ENCODE assay signal across 15 cellular contexts in genomic region chr15:99669250-99669649, GRCh38.
"Had no signal": no experiment of that assay in that cellular context is flagged by ENCODE, and none has a peak within 500 bp of the region (broad histone marks: within the 10 kb centered on the region; RNA-seq: fewer than 3 reads in every experiment).

No MANE protein-coding gene starts in this region.

- H3K9me3 ChIP-seq: mucosa of descending colon, vagina had no signal

- H3K4me1 ChIP-seq: vagina had no signal

- H3K27me3 Mint-ChIP-seq: activated naive CD8-positive, alpha-beta T cell treated with anti-CD3 and anti-CD28 coated beads, Interleukin-2, amount 10 ng/mL, durations not matched to agents 7 days and 5 days; stimulated activated naive CD8-positive, alpha-beta T cell treated with anti-CD3 and anti-CD28 coated beads, Interleukin-15, Interleukin-2, amounts not matched to agents 100 ng/mL and 50 ng/mL, for 24 hours had no signal

- H3K36me3 Mint-ChIP-seq: natural killer cell had no signal

- ATAC-seq: mucosa of descending colon, natural killer cell, SK-N-SH treated with all-trans-retinoic acid at 6 μM for 48 hours had no signal

- DNase-seq: activated CD4-positive, alpha-beta T cell treated with anti-CD3 and anti-CD28 coated beads, Interleukin-2, amount 50 U/mL, for 1 hour; activated gamma-delta T cell; activated naive CD8-positive, alpha-beta T cell treated with anti-CD3 and anti-CD28 coated beads, Interleukin-2, amount 10 ng/mL, durations not matched to agents 7 days and 5 days; activated T-cell treated with anti-CD3 and anti-CD28 coated beads, Interleukin-2, amount 50 U/mL, for 1 hour; aorta; kidney; mucosa of descending colon; natural killer cell; posterior cingulate gyrus; stimulated activated CD4-positive, alpha-beta T cell treated with anti-CD3 and anti-CD28 coated beads, Interleukin-12 subunit alpha, Interleukin-12 subunit beta, amount 100 ng/mL, for 4 hours had no signal

- H3K27ac Mint-ChIP-seq: activated naive CD8-positive, alpha-beta T cell treated with anti-CD3 and anti-CD28 coated beads, Interleukin-2, amount 10 ng/mL, durations not matched to agents 7 days and 5 days; natural killer cell; stimulated activated naive CD8-positive, alpha-beta T cell treated with anti-CD3 and anti-CD28 coated beads, Interleukin-15, Interleukin-2, amounts not matched to agents 100 ng/mL and 50 ng/mL, for 24 hours; T-helper 1 cell treated with Interleukin-12 subunit alpha and Interleukin-12 subunit beta and Interleukin-4 antibody, amounts not matched to agents 30 μg/mL and 1 μg/mL, for 36 hours had no signal

- H3K27me3 ChIP-seq: vagina had no signal

- H3K4me3 ChIP-seq: lung, mucosa of descending colon, vagina had no signal

- H3K27ac ChIP-seq: vagina had no signal

- H3K4me1 Mint-ChIP-seq: activated naive CD8-positive, alpha-beta T cell treated with anti-CD3 and anti-CD28 coated beads, Interleukin-2, amount 10 ng/mL, durations not matched to agents 7 days and 5 days had no signal

- H3K9me3 Mint-ChIP-seq: natural killer cell; stimulated activated naive CD8-positive, alpha-beta T cell treated with anti-CD3 and anti-CD28 coated beads, Interleukin-15, Interleukin-2, amounts not matched to agents 100 ng/mL and 50 ng/mL, for 24 hours; T-helper 1 cell treated with Interleukin-12 subunit alpha and Interleukin-12 subunit beta and Interleukin-4 antibody, amounts not matched to agents 30 μg/mL and 1 μg/mL, for 36 hours had no signal

- H3K4me3 Mint-ChIP-seq: activated naive CD8-positive, alpha-beta T cell treated with anti-CD3 and anti-CD28 coated beads, Interleukin-2, amount 10 ng/mL, durations not matched to agents 7 days and 5 days; natural killer cell; stimulated activated naive CD8-positive, alpha-beta T cell treated with anti-CD3 and anti-CD28 coated beads, Interleukin-15, Interleukin-2, amounts not matched to agents 100 ng/mL and 50 ng/mL, for 24 hours; T-helper 1 cell treated with Interleukin-12 subunit alpha and Interleukin-12 subunit beta and Interleukin-4 antibody, amounts not matched to agents 30 μg/mL and 1 μg/mL, for 36 hours had no signal
